In genomic region chr2:106147159-106147558, GRCh38 we compare ENCODE assay signal across 9 cellular contexts. TPM values are rescaled to one million over a fixed set of nuclear protein-coding genes. Genes with fewer than 3 reads are reported as not detected.
DNase-seq lines count a peak whose midpoint lies in the region; ATAC-seq and TF ChIP-seq lines count a peak whose summit lies in the region.
"Had no signal": no experiment of that assay in that cellular context is flagged by ENCODE, and none has a peak within 500 bp of the region (broad histone marks: within the 10 kb centered on the region; RNA-seq: fewer than 3 reads in every experiment).

No MANE protein-coding gene starts in this region.

- no peak overlapping the region for H3K4me3 ChIP-seq in cardiac fibroblast (replicated peaks in 1 of 2; ENCODE audit: low read depth in 2 of 2, low read length in 2 of 2)

- in situ Hi-C loops in G401 (cut with HindIII; ENCODE audit: low sequenced_read_pairs): no loop called here

- peak overlapping the region; percentile 79 to 81 for H3K27ac Mint-ChIP-seq in natural killer cell

- peaks cover 20% of the 10 kb centered on the region for H3K36me3 Mint-ChIP-seq in natural killer cell

- H3K9me3 Mint-ChIP-seq in natural killer cell: peaks cover 0 to under 1% of the 10 kb centered on the region in 2 donors

- peaks cover 39 to 43% of the 10 kb centered on the region in 2 donors for H3K4me1 Mint-ChIP-seq in natural killer cell

- H3K4me3 Mint-ChIP-seq in natural killer cell: no peak overlapping the region

- intact Hi-C loops in natural killer cell (cut with micrococcal nuclease): no loop called here
- intact Hi-C loops in head of caudate nucleus (cut with DNase I): no loop called here

- H3K27me3 Mint-ChIP-seq in natural killer cell (ENCODE audit: low read depth in 2 of 2): no peaks in the 10 kb centered on the region

- no peak for TF ChIP-seq CTCF in cardiac fibroblast (IDR thresholded peaks at IDR 0.05; ENCODE audit: low read depth, low read length)
- TF ChIP-seq CTCF in natural killer cell (IDR thresholded peaks at IDR 0.05): no peak

- ATAC-seq in natural killer cell: no peak

- DNase-seq in ELR (ENCODE audit: low read depth) (peak; percentile 85), LHCN-M2 (ENCODE audit: low read depth) (peak; percentile 57), cardiac fibroblast (ENCODE audit: low read depth in 2 of 2) (peak; percentile 40 to 69), natural killer cell (no peak), head of caudate nucleus (no peak), G401 (ENCODE audit: low spot score) (no peak), GF-D8 (lab: John Stamatoyannopoulos, UW) (no peak)
- DNase-seq in effector CD8-positive, alpha-beta T cell (lab: John Stamatoyannopoulos, UW): no peak
- DNase-seq: MV-4-11 had no signal

RNA-seq across cellular contexts. Expression of gene UXS1, which starts 46.9 kb away (rescaled TPM):
- total RNA-seq in LHCN-M2 (2014; rRNA removed): 52.5 and 66.0 TPM in 2 replicates
- 45.0 TPM for polyA plus RNA-seq in LHCN-M2 (2012)
- total RNA-seq in natural killer cell: 10 to 100 TPM; 36.3 to 60.4 (median 37.5) TPM
- total RNA-seq in G401 (2014; rRNA removed; shearing (Covaris generic)): 20.1 and 29.0 TPM in 2 replicates

Comparison
In these comparisons a context has a peak if more than half of its experiments do, and no peak if none do; other contexts are left out.
1. DNase-seq: peak in ELR (single experiment), LHCN-M2 (single experiment) and cardiac fibroblast (2 of 2); none in natural killer cell (single experiment), head of caudate nucleus (0 of 42), G401 (single experiment), effector CD8-positive, alpha-beta T cell (single experiment) and GF-D8 (single experiment).